16 cellular contexts compared by ENCODE assay signal in the genomic region with DNA sequence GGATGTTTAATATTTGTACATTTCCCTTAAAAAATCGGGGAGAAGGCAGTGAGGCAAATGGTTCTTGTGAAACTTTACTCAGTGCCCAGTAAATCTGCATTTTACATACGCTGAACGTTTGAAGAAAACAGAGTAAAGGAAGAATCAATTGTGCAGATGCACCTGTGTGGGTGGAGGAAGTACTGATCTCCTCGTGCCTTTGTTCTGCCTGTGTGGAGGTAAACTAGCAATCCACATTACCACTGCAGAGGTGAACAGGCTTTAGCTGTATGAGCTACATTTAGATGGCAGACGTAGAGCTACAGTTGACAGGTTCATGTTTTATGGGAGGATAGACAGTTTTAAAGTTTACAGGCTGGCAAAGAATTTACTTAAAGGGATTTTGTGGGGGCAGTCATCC.
DNase-seq lines count a peak whose midpoint lies in the region; ATAC-seq and TF ChIP-seq lines count a peak whose summit lies in the region.
"Had no signal": no experiment of that assay in that cellular context is flagged by ENCODE, and none has a peak within 500 bp of the region (broad histone marks: within the 10 kb centered on the region; RNA-seq: fewer than 3 reads in every experiment).

No MANE protein-coding gene starts in this region.

- peak overlapping the region; percentile 37 for H3K27ac ChIP-seq in KOPT-K1 (ENCODE audit: low read depth, low read length, poor library complexity, severe bottlenecking)
- no peak overlapping the region for H3K27ac ChIP-seq in naive thymus-derived CD4-positive, alpha-beta T cell (ENCODE audit: low read depth, low read length)
- H3K27ac ChIP-seq: BLaER1 treated with 17β-estradiol and CSF1 and Interleukin-3, amounts not matched to agents 10 nM and 100 nM had no signal

- H3K4me1 ChIP-seq in naive thymus-derived CD4-positive, alpha-beta T cell (ENCODE audit: control insufficient read depth in 2 of 2, insufficient read depth in 2 of 2, low read length in 2 of 2) = peaks cover 15 to 26% of the 10 kb centered on the region in 2 donors
- H3K4me1 ChIP-seq: Caco-2 had no signal

- intact Hi-C loops in activated CD4-positive, alpha-beta T cell treated with anti-CD3 and anti-CD28 coated beads, Interleukin-2, amount 10 ng/mL, durations not matched to agents 24 days and 14 days (cut with micrococcal nuclease) = no loop called here
- intact Hi-C loops in activated CD8-positive, alpha-beta T cell treated with anti-CD3 and anti-CD28 coated beads for 36 hours (cut with micrococcal nuclease) = no loop called here
- intact Hi-C loops in naive thymus-derived CD4-positive, alpha-beta T cell (cut with micrococcal nuclease) = no loop called here
- intact Hi-C loops in Right ventricle myocardium superior (cut with DNase I) = no loop called here

- DNase-seq in activated CD4-positive, alpha-beta T cell treated with anti-CD3 and anti-CD28 coated beads, Interleukin-2, amount 10 ng/mL, durations not matched to agents 24 days and 14 days = peak; percentile 51
- DNase-seq in activated CD4-positive, alpha-beta T cell treated with anti-CD3 and anti-CD28 coated beads, Interleukin-2, amount 50 U/mL, for 48 hours = no peak
- peak; percentile 21 for DNase-seq in activated CD8-positive, alpha-beta T cell treated with anti-CD3 and anti-CD28 coated beads for 36 hours
- peak in 5 of 9 donors; percentile 31 to 49 (median 33) for DNase-seq in naive thymus-derived CD4-positive, alpha-beta T cell
- DNase-seq in HuH-7.5 (ENCODE audit: low spot score) (no peak), NCI-H748 treated with DMSO at 0.1 percent for 48 hours (lab: John Stamatoyannopoulos, UW) (no peak), Right ventricle myocardium superior (no peak)
- DNase-seq: ACHN; Caco-2; CD8-positive, alpha-beta memory T cell; DND-41; GDM1; GOT3; H9 had no signal

- no peak for TF ChIP-seq CTCF in activated CD8-positive, alpha-beta T cell treated with anti-CD3 and anti-CD28 coated beads for 36 hours (IDR thresholded peaks at IDR 0.05)

- no peak overlapping the region for H3K4me3 ChIP-seq in naive thymus-derived CD4-positive, alpha-beta T cell (ENCODE audit: low read length)
- H3K4me3 ChIP-seq: BLaER1 treated with 17β-estradiol and CSF1 and Interleukin-3, amounts not matched to agents 10 nM and 100 nM had no signal

- no peak overlapping the region for H3K27ac Mint-ChIP-seq in activated CD4-positive, alpha-beta T cell treated with anti-CD3 and anti-CD28 coated beads, Interleukin-2, amount 10 ng/mL, durations not matched to agents 24 days and 14 days
- H3K27ac Mint-ChIP-seq in activated CD8-positive, alpha-beta T cell treated with anti-CD3 and anti-CD28 coated beads for 36 hours = no peak overlapping the region
- H3K27ac Mint-ChIP-seq in naive thymus-derived CD4-positive, alpha-beta T cell = no peak overlapping the region
- H3K27ac Mint-ChIP-seq: H9 had no signal

- no peaks in the 10 kb centered on the region for H3K9me3 ChIP-seq in KOPT-K1 (ENCODE audit: insufficient read depth, low read length, poor library complexity, severe bottlenecking)
- no peaks in the 10 kb centered on the region for H3K9me3 ChIP-seq in naive thymus-derived CD4-positive, alpha-beta T cell (ENCODE audit: control insufficient read depth in 2 of 3, low read length in 3 of 3)
- H3K9me3 ChIP-seq: Caco-2 had no signal

- peak; percentile 30 for ATAC-seq in activated CD8-positive, alpha-beta T cell treated with anti-CD3 and anti-CD28 coated beads for 36 hours
- peak; percentile 53 for ATAC-seq in naive thymus-derived CD4-positive, alpha-beta T cell
- ATAC-seq in Right ventricle myocardium superior (ENCODE audit: poor library complexity) = no peak

- POLR2A ChIA-PET in activated CD8-positive, alpha-beta T cell treated with anti-CD3 and anti-CD28 coated beads for 36 hours (lab: Charles Lee) = no interaction called here
- POLR2A ChIA-PET in naive thymus-derived CD4-positive, alpha-beta T cell (lab: Charles Lee) = interaction anchor here (1.5 kb wide), 1 partner anchor 10 kb away, joined by 6 read pairs; no protein-coding TSS in a partner anchor

- CTCF ChIA-PET in activated CD8-positive, alpha-beta T cell treated with anti-CD3 and anti-CD28 coated beads for 36 hours (lab: Charles Lee) = no interaction called here
- CTCF ChIA-PET in naive thymus-derived CD4-positive, alpha-beta T cell (lab: Charles Lee) = no interaction called here

- no peaks in the 10 kb centered on the region for H3K36me3 Mint-ChIP-seq in activated CD4-positive, alpha-beta T cell treated with anti-CD3 and anti-CD28 coated beads, Interleukin-2, amount 10 ng/mL, durations not matched to agents 24 days and 14 days (ENCODE audit: low read depth)
- H3K36me3 Mint-ChIP-seq in activated CD8-positive, alpha-beta T cell treated with anti-CD3 and anti-CD28 coated beads for 36 hours (ENCODE audit: low read depth) = no peaks in the 10 kb centered on the region
- H3K36me3 Mint-ChIP-seq in naive thymus-derived CD4-positive, alpha-beta T cell = no peaks in the 10 kb centered on the region
- H3K36me3 Mint-ChIP-seq: CD8-positive, alpha-beta memory T cell had no signal

- no peaks in the 10 kb centered on the region for H3K9me3 Mint-ChIP-seq in activated CD4-positive, alpha-beta T cell treated with anti-CD3 and anti-CD28 coated beads, Interleukin-2, amount 10 ng/mL, durations not matched to agents 24 days and 14 days
- no peaks in the 10 kb centered on the region for H3K9me3 Mint-ChIP-seq in activated CD8-positive, alpha-beta T cell treated with anti-CD3 and anti-CD28 coated beads for 36 hours
- H3K9me3 Mint-ChIP-seq in naive thymus-derived CD4-positive, alpha-beta T cell = no peaks in the 10 kb centered on the region
- H3K9me3 Mint-ChIP-seq: CD8-positive, alpha-beta memory T cell had no signal

- H3K4me3 Mint-ChIP-seq in activated CD4-positive, alpha-beta T cell treated with anti-CD3 and anti-CD28 coated beads, Interleukin-2, amount 10 ng/mL, durations not matched to agents 24 days and 14 days = no peak overlapping the region
- H3K4me3 Mint-ChIP-seq in activated CD8-positive, alpha-beta T cell treated with anti-CD3 and anti-CD28 coated beads for 36 hours = no peak overlapping the region
- H3K4me3 Mint-ChIP-seq in naive thymus-derived CD4-positive, alpha-beta T cell = no peak overlapping the region
- H3K4me3 Mint-ChIP-seq: H9 had no signal

- peaks cover 2% of the 10 kb centered on the region for H3K4me1 Mint-ChIP-seq in activated CD4-positive, alpha-beta T cell treated with anti-CD3 and anti-CD28 coated beads, Interleukin-2, amount 10 ng/mL, durations not matched to agents 24 days and 14 days
- peaks cover 2% of the 10 kb centered on the region for H3K4me1 Mint-ChIP-seq in activated CD8-positive, alpha-beta T cell treated with anti-CD3 and anti-CD28 coated beads for 36 hours (ENCODE audit: low read depth)
- H3K4me1 Mint-ChIP-seq in naive thymus-derived CD4-positive, alpha-beta T cell = peaks cover 2 to 14% (median 10%) of the 10 kb centered on the region in 7 donors
- H3K4me1 Mint-ChIP-seq: H9 had no signal

- H3K27me3 ChIP-seq in naive thymus-derived CD4-positive, alpha-beta T cell (ENCODE audit: control insufficient read depth in 2 of 2, insufficient read depth in 2 of 2, low read length in 2 of 2) = no peaks in the 10 kb centered on the region
- H3K27me3 ChIP-seq: BLaER1 treated with 17β-estradiol and CSF1 and Interleukin-3, amounts not matched to agents 10 nM and 100 nM had no signal

- peaks cover 5% of the 10 kb centered on the region for H3K27me3 Mint-ChIP-seq in activated CD4-positive, alpha-beta T cell treated with anti-CD3 and anti-CD28 coated beads, Interleukin-2, amount 10 ng/mL, durations not matched to agents 24 days and 14 days
- no peaks in the 10 kb centered on the region for H3K27me3 Mint-ChIP-seq in activated CD8-positive, alpha-beta T cell treated with anti-CD3 and anti-CD28 coated beads for 36 hours
- peaks cover 0 to 3% (median 0%) of the 10 kb centered on the region in 5 donors for H3K27me3 Mint-ChIP-seq in naive thymus-derived CD4-positive, alpha-beta T cell
- H3K27me3 Mint-ChIP-seq: CD8-positive, alpha-beta memory T cell had no signal

- no peaks in the 10 kb centered on the region for H3K36me3 ChIP-seq in KOPT-K1 (ENCODE audit: insufficient read depth, low read length)
- no peaks in the 10 kb centered on the region for H3K36me3 ChIP-seq in naive thymus-derived CD4-positive, alpha-beta T cell (ENCODE audit: control insufficient read depth in 2 of 3, insufficient read depth in 3 of 3, low read length in 3 of 3)
- H3K36me3 ChIP-seq: BLaER1 treated with 17β-estradiol and CSF1 and Interleukin-3, amounts not matched to agents 10 nM and 100 nM had no signal

Comparison
In these comparisons a context has a peak if more than half of its experiments do, and no peak if none do; other contexts are left out.
1. DNase-seq: peak in activated CD4-positive, alpha-beta T cell treated with anti-CD3 and anti-CD28 coated beads, Interleukin-2, amount 10 ng/mL, durations not matched to agents 24 days and 14 days (single experiment), activated CD8-positive, alpha-beta T cell treated with anti-CD3 and anti-CD28 coated beads for 36 hours (single experiment) and naive thymus-derived CD4-positive, alpha-beta T cell (5 of 9); none in activated CD4-positive, alpha-beta T cell treated with anti-CD3 and anti-CD28 coated beads, Interleukin-2, amount 50 U/mL, for 48 hours (0 of 2), HuH-7.5 (single experiment), NCI-H748 treated with DMSO at 0.1 percent for 48 hours (single experiment) and Right ventricle myocardium superior (single experiment).